8 cellular contexts compared by ENCODE assay signal in the genomic region with DNA sequence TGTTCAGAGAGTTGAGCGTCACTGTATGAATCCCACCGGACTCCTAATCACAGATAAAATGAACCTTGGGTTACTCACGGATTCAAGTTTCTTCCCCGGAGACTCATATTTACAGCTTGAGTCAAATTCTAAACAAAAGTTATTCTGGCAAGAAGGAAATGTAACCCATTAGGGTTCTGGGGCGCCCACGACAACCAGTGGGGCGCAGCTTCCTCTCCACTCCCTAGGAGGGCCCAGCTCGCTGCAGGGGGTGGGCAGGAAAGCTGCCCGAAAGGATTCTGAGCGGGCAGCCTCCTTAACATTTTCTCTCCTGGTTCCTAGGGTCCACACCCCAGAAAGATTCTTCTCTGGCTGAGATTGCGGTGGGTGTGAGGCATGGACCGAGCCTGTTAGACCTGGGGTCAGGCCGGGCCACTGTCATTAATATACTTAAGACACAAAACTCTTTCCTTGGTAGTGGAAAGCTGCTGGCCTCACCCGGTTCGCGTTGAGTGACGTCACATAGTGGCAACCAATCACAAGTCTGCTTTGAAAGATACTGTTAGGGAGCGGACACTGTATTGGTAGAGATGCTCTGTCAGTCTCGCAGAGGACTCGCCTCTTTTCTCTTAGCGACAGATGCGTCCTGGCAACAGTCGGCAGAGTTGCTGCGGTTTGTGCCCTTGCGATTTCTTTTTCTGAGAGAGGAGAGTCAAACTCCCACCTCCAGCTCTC. TPM values are rescaled to one million over a fixed set of nuclear protein-coding genes. Genes with fewer than 3 reads are reported as not detected.
DNase-seq lines count a peak whose midpoint lies in the region; TF ChIP-seq lines count a peak whose summit lies in the region.

No MANE protein-coding gene starts in this region.

- 1% methylated on average over 25 of the region's 25 CpGs for WGBS in GM23248 (ENCODE audit: low coverage in 1 of 2, low lambda C conversion rate in 2 of 2, missing lambda C conversion rate in 2 of 2), 2 experiments
- WGBS in transverse colon (ENCODE audit: low coverage in 1 of 2), 2 donors = 6 to 17% methylated on average over 8 to 25 of the region's 25 CpGs

- H3K4me3 ChIP-seq in GM23248 (peak overlapping the region; percentile 78), SK-N-MC (peak overlapping the region; percentile 79), transverse colon (peak overlapping the region; percentile 37 to 47 (median 38))

- H3K36me3 ChIP-seq in GM23248 (ENCODE audit: low read depth) (no peaks in the 10 kb centered on the region), SK-N-MC (ENCODE audit: insufficient read depth, low read length) (no peaks in the 10 kb centered on the region), transverse colon (no peaks in the 10 kb centered on the region)

- no peaks in the 10 kb centered on the region for H3K27me3 ChIP-seq in GM23248 (replicated peaks; ENCODE audit: insufficient read depth)
- H3K27me3 ChIP-seq in transverse colon = no peaks in the 10 kb centered on the region

- H3K79me2 ChIP-seq in GM23248 (ENCODE audit: insufficient read depth) = no peaks in the 10 kb centered on the region

- TF ChIP-seq POLR2A in transverse colon (IDR thresholded peaks at IDR 0.05) = no peak

- peak overlapping the region; percentile 84 for H3K4me2 ChIP-seq in GM23248 (ENCODE audit: unreplicated experiment)

- H3K9me2 ChIP-seq in GM23248 (ENCODE audit: insufficient read depth) = no peaks in the 10 kb centered on the region

- TF ChIP-seq CTCF in transverse colon (IDR thresholded peaks at IDR 0.05) = no peak

- H3K9me3 ChIP-seq in GM23248 (ENCODE audit: low read depth) = no peaks in the 10 kb centered on the region
- no peaks in the 10 kb centered on the region for H3K9me3 ChIP-seq in SK-N-MC (ENCODE audit: low read depth, low read length)
- no peaks in the 10 kb centered on the region for H3K9me3 ChIP-seq in transverse colon

- peak overlapping the region; percentile 95 for H2AFZ ChIP-seq in GM23248

- no peaks in the 10 kb centered on the region for H4K20me1 ChIP-seq in GM23248 (ENCODE audit: insufficient read depth)

- DNase-seq in DMS79 treated with DMSO at 0.1 percent for 48 hours (lab: John Stamatoyannopoulos, UW) (peak; percentile 94), GM23248 (peak; percentile 97), LoVo (ENCODE audit: low spot score) (peak; percentile 95), SK-N-MC (ENCODE audit: low read depth, low spot score) (peak; percentile 95), cardiac septum (ENCODE audit: low spot score) (peak; percentile 90), pons (ENCODE audit: low spot score) (peak; percentile 96), transverse colon (peak; percentile 93)
- DNase-seq in activated naive CD8-positive, alpha-beta T cell treated with anti-CD3 and anti-CD28 coated beads, Interleukin-2, amount 50 U/mL, for 16 hours (ENCODE audit: low read depth, low spot score) = peak; percentile 65

- peak overlapping the region; percentile 86 for H3K9ac ChIP-seq in GM23248
- H3K9ac ChIP-seq in SK-N-MC (ENCODE audit: insufficient read length) = peak overlapping the region; percentile 56

- peaks cover 5% of the 10 kb centered on the region for H3K4me1 ChIP-seq in GM23248 (ENCODE audit: insufficient read depth)
- H3K4me1 ChIP-seq in transverse colon = peaks cover 0 to 8% (median 0%) of the 10 kb centered on the region in 4 donors

- in situ Hi-C loops in GM23248 (cut with MboI) = no loop called here
- in situ Hi-C loops in transverse colon (cut with MboI; ENCODE audit: low pct_ligation_motif_present in 1 of 4, low pct_unique_long_range_greater_than_20kb in 1 of 4, low sequenced_read_pairs in 3 of 4) = no loop called here

- TF ChIP-seq EP300 in transverse colon (IDR thresholded peaks at IDR 0.05; ENCODE audit: low read depth) = no peak

- intact Hi-C loops in cardiac septum (cut with DNase I) = loop anchor here (5.0 kb wide), 1 partner anchor 115 kb away; no protein-coding TSS in a partner anchor
- intact Hi-C loops in transverse colon (cut with DNase I; ENCODE audit: low total_unique reads) = loop anchor here (2.0 kb wide), 1 partner anchor 75 kb away; no protein-coding TSS in a partner anchor

- peak overlapping the region; percentile 94 for H3K27ac ChIP-seq in GM23248
- no peak overlapping the region for H3K27ac ChIP-seq in SK-N-MC
- peak overlapping the region; percentile 43 to 70 (median 54) for H3K27ac ChIP-seq in transverse colon

- no peaks in the 10 kb centered on the region for H3F3A ChIP-seq in GM23248 (ENCODE audit: insufficient read depth)

RNA-seq across cellular contexts. Expression of gene MCOLN3, which starts 13.6 kb away (rescaled TPM):
- 0.51 and 0.54 TPM in 2 replicates for total RNA-seq in GM23248 (2014; rRNA removed; shearing (Covaris generic))
- polyA plus RNA-seq in GM23248 (2016; fragmentation: Nextera tagmentation; extraction: Ambion mirVana) = 0.77 and 1.0 TPM in 2 replicates
- total RNA-seq in cardiac septum (0.94 TPM), transverse colon (1 to 10 TPM in 2 of 4 donors, not detected in 2; 1.9 to 7.6 TPM)
